In genomic region chr13:39037880-39038568, GRCh38 we compare ENCODE assay signal across 8 cellular contexts. TPM values are rescaled to one million over a fixed set of nuclear protein-coding genes. Genes with fewer than 3 reads are reported as not detected.
DNase-seq lines count a peak whose midpoint lies in the region; TF ChIP-seq lines count a peak whose summit lies in the region.

Gene NHLRC3, plus strand, starts transcription at chr13:39038456. Its CDS starts 184 bp downstream, at chr13:39038640.
Gene PROSER1, minus strand, starts transcription at chr13:39038089. Its CDS starts 847 bp downstream, at chr13:39037242.

- H3K4me1 Mint-ChIP-seq in HFFc6 (ENCODE audit: low read depth) = peaks cover 41% of the 10 kb centered on the region
- peaks cover 28% of the 10 kb centered on the region for H3K4me1 Mint-ChIP-seq in activated naive CD8-positive, alpha-beta T cell treated with anti-CD3 and anti-CD28 coated beads for 36 hours
- H3K4me1 Mint-ChIP-seq in osteocyte (ENCODE audit: unreplicated experiment) = peaks cover 54% of the 10 kb centered on the region

- no peaks in the 10 kb centered on the region for H3K9me3 ChIP-seq in thymus (ENCODE audit: control insufficient read depth)

- DNase-seq in GM03348 (ENCODE audit: low spot score) (peak; percentile 90), HFFc6 (peak; percentile 87), NCI-H1105 (lab: John Stamatoyannopoulos, UW) (peak; percentile 93), SKM-1 treated with dmso at 0.1 percent for 144 hours (lab: John Stamatoyannopoulos, UW; ENCODE audit: unreplicated experiment) (peak; percentile 84), head of caudate nucleus (peak; percentile 92 to 99 (median 96)), osteocyte (ENCODE audit: extremely low spot score, unreplicated experiment) (peak; percentile 94)
- DNase-seq in activated naive CD8-positive, alpha-beta T cell treated with anti-CD3 and anti-CD28 coated beads for 36 hours = peak; percentile 84

- peak within 1 kb of the TSS; percentile 97 for H3K4me3 Mint-ChIP-seq in HFFc6
- H3K4me3 Mint-ChIP-seq in activated naive CD8-positive, alpha-beta T cell treated with anti-CD3 and anti-CD28 coated beads for 36 hours = peak within 1 kb of the TSS; percentile 94
- H3K4me3 Mint-ChIP-seq in osteocyte (ENCODE audit: unreplicated experiment) = peak within 1 kb of the TSS; percentile 93

- H3K4me1 ChIP-seq in thymus (ENCODE audit: control insufficient read depth, insufficient read depth, low read length) = peaks cover 7% of the 10 kb centered on the region

- peaks cover 2% of the 10 kb centered on the region; the same call in 1 of the 2 replicates for H3K27me3 Mint-ChIP-seq in HFFc6 (ENCODE audit: insufficient read depth)
- no peaks in the 10 kb centered on the region for H3K27me3 Mint-ChIP-seq in activated naive CD8-positive, alpha-beta T cell treated with anti-CD3 and anti-CD28 coated beads for 36 hours
- no peaks in the 10 kb centered on the region for H3K27me3 Mint-ChIP-seq in osteocyte (ENCODE audit: unreplicated experiment)

- no peaks in the 10 kb centered on the region for H3K27me3 ChIP-seq in thymus (ENCODE audit: control insufficient read depth, insufficient read depth)

- H3K27ac Mint-ChIP-seq in HFFc6 (peak within 1 kb of the TSS; percentile 99), osteocyte (ENCODE audit: unreplicated experiment) (peak within 1 kb of the TSS; percentile 95)
- peak within 1 kb of the TSS; percentile 95 for H3K27ac Mint-ChIP-seq in activated naive CD8-positive, alpha-beta T cell treated with anti-CD3 and anti-CD28 coated beads for 36 hours

- H3K36me3 ChIP-seq in thymus (ENCODE audit: control insufficient read depth, insufficient read depth) = no peaks in the 10 kb centered on the region

- H3K9me3 Mint-ChIP-seq in HFFc6 (no peaks in the 10 kb centered on the region), osteocyte (ENCODE audit: unreplicated experiment) (no peaks in the 10 kb centered on the region)
- H3K9me3 Mint-ChIP-seq in activated naive CD8-positive, alpha-beta T cell treated with anti-CD3 and anti-CD28 coated beads for 36 hours = no peaks in the 10 kb centered on the region

- H3K27ac ChIP-seq in thymus (ENCODE audit: low read depth) = peak within 1 kb of the TSS; percentile 94

- H3K36me3 Mint-ChIP-seq in HFFc6 (ENCODE audit: low read depth) = peaks cover 4% of the 10 kb centered on the region; the same call in 1 of the 2 replicates
- peaks cover 32% of the 10 kb centered on the region for H3K36me3 Mint-ChIP-seq in activated naive CD8-positive, alpha-beta T cell treated with anti-CD3 and anti-CD28 coated beads for 36 hours
- H3K36me3 Mint-ChIP-seq in osteocyte (ENCODE audit: unreplicated experiment) = peaks cover 4% of the 10 kb centered on the region

- intact Hi-C loops in head of caudate nucleus (cut with DNase I) = loop anchor here (5.0 kb wide), 1 partner anchor 619 kb away; the partner anchor contains the start of gene COG6

- TF ChIP-seq CTCF in HFFc6 (IDR thresholded peaks at IDR 0.05) (peak; percentile 44; the same call in 1 of the 2 replicates), osteocyte (IDR thresholded peaks at IDR 0.05) (no peak)

- under 1% methylated on average over 41 of the region's 41 CpGs for WGBS in thymus

- peak within 1 kb of the TSS; percentile 98 for H3K4me3 ChIP-seq in thymus (ENCODE audit: low read length)

RNA-seq across cellular contexts. Expression of gene NHLRC3, which starts in this region (rescaled TPM):
- total RNA-seq in HFFc6 (2021; fragmentation: NEBNext Ultra II Directional; extraction: Animal tissue kit (Norgen Biotek cat#: 25700)) = 1 to 10 TPM; 7.3 to 9.6 (median 7.8) TPM
- 10 to 100 TPM; 12.9 to 16.4 TPM for total RNA-seq in activated naive CD8-positive, alpha-beta T cell treated with anti-CD3 and anti-CD28 coated beads for 36 hours
- total RNA-seq in osteocyte = 23.5 and 24.0 TPM in 2 replicates
- 19.0 TPM for polyA plus RNA-seq in thymus

RNA-seq across cellular contexts. Expression of gene PROSER1, which starts in this region (rescaled TPM):
- total RNA-seq in HFFc6 (2021; fragmentation: NEBNext Ultra II Directional; extraction: Animal tissue kit (Norgen Biotek cat#: 25700)) = 10 to 100 TPM; 15.2 to 19.6 (median 18.3) TPM
- total RNA-seq in activated naive CD8-positive, alpha-beta T cell treated with anti-CD3 and anti-CD28 coated beads for 36 hours = 100 to 1,000 TPM; 106 to 111 TPM
- 30.7 and 31.7 TPM in 2 replicates for total RNA-seq in osteocyte
- 29.8 TPM for polyA plus RNA-seq in thymus

Comparison
In these comparisons a context has a peak if more than half of its experiments do, and no peak if none do; other contexts are left out.
1. Peak in every context shown above with its lines: DNase-seq, H3K4me3 ChIP-seq and H3K27ac ChIP-seq.